In genomic region chr11:13009476-13009920, GRCh38 we compare ENCODE assay signal across 10 cellular contexts. TPM values are rescaled to one million over a fixed set of nuclear protein-coding genes. Genes with fewer than 3 reads are reported as not detected.
DNase-seq lines count a peak whose midpoint lies in the region; ATAC-seq and TF ChIP-seq lines count a peak whose summit lies in the region.
"Had no signal": no experiment of that assay in that cellular context is flagged by ENCODE, and none has a peak within 500 bp of the region (broad histone marks: within the 10 kb centered on the region; RNA-seq: fewer than 3 reads in every experiment).

No MANE protein-coding gene starts in this region.

- no peaks in the 10 kb centered on the region for H3K27me3 ChIP-seq in SJCRH30
- peaks cover 56% of the 10 kb centered on the region for H3K27me3 ChIP-seq in hepatocyte
- peaks cover 36 to 96% (median 37%) of the 10 kb centered on the region in 3 donors for H3K27me3 ChIP-seq in sigmoid colon

- H3K9me2 ChIP-seq in hepatocyte (replicated peaks; ENCODE audit: insufficient read depth): no peaks in the 10 kb centered on the region

- H3K4me3 ChIP-seq in SJCRH30 (peak overlapping the region; percentile 42), hepatocyte (peak overlapping the region; percentile 63), sigmoid colon (peak overlapping the region in 3 of 4 donors; percentile 26 to 43 (median 32))

- TF ChIP-seq CTCF in hepatocyte (IDR thresholded peaks at IDR 0.05; ENCODE audit: poor library complexity): no peak
- TF ChIP-seq CTCF in sigmoid colon (IDR thresholded peaks at IDR 0.05): no peak

- H3K36me3 ChIP-seq in SJCRH30 (no peaks in the 10 kb centered on the region), hepatocyte (replicated peaks; ENCODE audit: insufficient read depth, low read depth) (no peaks in the 10 kb centered on the region), sigmoid colon (no peaks in the 10 kb centered on the region)

- no peaks in the 10 kb centered on the region; the same call in 1 of the 2 replicates for H3K9me3 ChIP-seq in SJCRH30 (replicated peaks)
- H3K9me3 ChIP-seq in hepatocyte (ENCODE audit: low read depth): no peaks in the 10 kb centered on the region
- H3K9me3 ChIP-seq in sigmoid colon: no peaks in the 10 kb centered on the region

- DNase-seq in EH (ENCODE audit: low read depth) (peak; percentile 4), SJCRH30 (no peak), hepatocyte (ENCODE audit: low spot score) (no peak), sigmoid colon (no peak), NCI-H2107 (lab: John Stamatoyannopoulos, UW) (no peak), UCSD-AML1 (lab: John Stamatoyannopoulos, UW; ENCODE audit: unreplicated experiment) (no peak), DMS114 treated with DMSO at 0.1 percent for 48 hours (lab: John Stamatoyannopoulos, UW; ENCODE audit: unreplicated experiment) (no peak)
- DNase-seq: activated CD8-positive, alpha-beta memory T cell treated with anti-CD3 and anti-CD28 coated beads for 24 hours; cerebellar nuclear complex had no signal

- ATAC-seq in GM18502 (IDR thresholded peaks at IDR 0.05; ENCODE audit: poor library complexity, unreplicated experiment): no peak

- H3K4me1 ChIP-seq in SJCRH30 (no peaks in the 10 kb centered on the region), hepatocyte (ENCODE audit: insufficient read depth) (peaks cover 16% of the 10 kb centered on the region), sigmoid colon (peaks cover 0 to 29% (median 24%) of the 10 kb centered on the region in 4 donors)

- H3K27ac ChIP-seq in SJCRH30: no peak overlapping the region
- H3K27ac ChIP-seq in hepatocyte: peak overlapping the region; percentile 52
- H3K27ac ChIP-seq in sigmoid colon: no peak overlapping the region

- peaks cover 13% of the 10 kb centered on the region for H3K79me2 ChIP-seq in hepatocyte

- no peak for TF ChIP-seq POLR2A in sigmoid colon (IDR thresholded peaks at IDR 0.05)

- peak overlapping the region; percentile 89 for H3K4me2 ChIP-seq in hepatocyte

- no peaks in the 10 kb centered on the region for H4K20me1 ChIP-seq in hepatocyte (ENCODE audit: insufficient read depth, poor library complexity, severe bottlenecking)

- peak overlapping the region; percentile 66 for H2AFZ ChIP-seq in hepatocyte

- TF ChIP-seq EP300 in sigmoid colon (IDR thresholded peaks at IDR 0.05): no peak

- under 1% methylated on average over 46 of the region's 48 CpGs for WGBS in hepatocyte (ENCODE audit: low lambda C conversion rate, missing lambda C conversion rate)
- 1 to 2% methylated on average over 48 of the region's 48 CpGs for WGBS in sigmoid colon, 2 donors

- intact Hi-C loops in sigmoid colon (cut with DNase I): no loop called here

RNA-seq across cellular contexts. Expression of gene RASSF10, which starts 0.4 kb away (rescaled TPM):
- total RNA-seq in SJCRH30 (2014; rRNA removed; shearing (Covaris generic)): 0.25 and 0.36 TPM in 2 replicates
- total RNA-seq in hepatocyte: 9.5 and 9.6 TPM in 2 replicates
- polyA plus RNA-seq in hepatocyte: 0.17 and 0.53 TPM in 2 replicates
- under 1 TPM in 2 of 4 donors, not detected in 2; under 0.01 to 0.33 TPM for total RNA-seq in sigmoid colon
- polyA plus RNA-seq in sigmoid colon: under 1 TPM in 2 of 3 donors, not detected in 1; 0.44 to 0.60 TPM
